ENCODE assay signal across 11 cellular contexts in genomic region chr5:90109285-90109684, GRCh38.
"Had no signal": no experiment of that assay in that cellular context is flagged by ENCODE, and none has a peak within 500 bp of the region (broad histone marks: within the 10 kb centered on the region; RNA-seq: fewer than 3 reads in every experiment).

No MANE protein-coding gene starts in this region.

- FAIRE-seq: H1, H54 had no signal

- H2AFZ ChIP-seq: GM23248, GM23338 had no signal

- ATAC-seq: GM23338, HCT116 had no signal

- H3K4me2 ChIP-seq: GM23338 had no signal

- DNase-seq: GM23248, GOT3, H7, H9, HCEC 1CT, HFFc6 had no signal

- H3K9me3 ChIP-seq: HAP-1 had no signal

- H3K27ac ChIP-seq: GM23248 had no signal

- H3K36me3 ChIP-seq: HAP-1 had no signal

- H3K4me3 ChIP-seq: GM23248, GM23338, HAP-1 had no signal

- H3K4me1 ChIP-seq: HAP-1 had no signal

- H3K9ac ChIP-seq: GM23248 had no signal
